8 cellular contexts compared by ENCODE assay signal in the genomic region with DNA sequence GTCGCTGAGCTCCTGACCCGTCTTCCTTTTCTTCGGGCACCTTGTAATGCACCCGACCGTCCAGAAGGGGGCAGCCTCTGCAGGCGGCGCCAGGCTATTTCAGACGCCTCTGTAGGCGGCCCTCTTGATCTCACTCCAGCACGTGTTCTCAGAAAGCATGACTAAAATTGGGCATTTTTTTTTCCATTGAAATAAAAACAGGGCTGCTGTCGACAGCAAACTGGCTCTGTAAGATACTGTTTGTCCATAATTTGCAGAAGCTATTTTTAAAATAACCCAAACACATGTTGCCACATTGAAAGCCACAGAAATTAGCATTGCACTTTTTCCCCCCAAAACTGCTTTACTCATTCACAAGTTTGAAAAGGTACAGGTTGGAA.
A peak's percentile ranks its signal among the peaks of the same experiment; 100 is the strongest.
DNase-seq lines count a peak whose midpoint lies in the region; ATAC-seq and TF ChIP-seq lines count a peak whose summit lies in the region.

No MANE protein-coding gene starts in this region.

- POLR2A ChIA-PET in T-cell (lab: Charles Lee), result interaction anchor here in 1 of 2 donors (0.8 kb wide), 1 partner anchor 108 kb away, joined by 3 read pairs; no protein-coding TSS in a partner anchor

- H3K4me3 Mint-ChIP-seq in T-cell, result peak overlapping the region; percentile 29 to 65 (median 37)
- peak overlapping the region; percentile 53 for H3K4me3 Mint-ChIP-seq in activated naive CD8-positive, alpha-beta T cell treated with anti-CD3 and anti-CD28 coated beads for 36 hours

- H3K36me3 Mint-ChIP-seq in T-cell, result peaks cover 17% of the 10 kb centered on the region
- H3K36me3 Mint-ChIP-seq in activated naive CD8-positive, alpha-beta T cell treated with anti-CD3 and anti-CD28 coated beads for 36 hours, result peaks cover 28% of the 10 kb centered on the region

- peak; percentile 99 for TF ChIP-seq CTCF in C4-2B (conservative IDR thresholded peaks at IDR 0.05)

- H3K27ac ChIP-seq in C4-2B, result no peak overlapping the region

- ATAC-seq in GM19328 (IDR thresholded peaks at IDR 0.05; ENCODE audit: unreplicated experiment), result peak; percentile 56
- ATAC-seq in T-cell (replicated peaks in 1 of 4), result peak; percentile 83 to 95 (median 84)

- H3K4me1 Mint-ChIP-seq in T-cell, result peaks cover 18 to 36% (median 26%) of the 10 kb centered on the region in 3 donors
- peaks cover 28% of the 10 kb centered on the region for H3K4me1 Mint-ChIP-seq in activated naive CD8-positive, alpha-beta T cell treated with anti-CD3 and anti-CD28 coated beads for 36 hours

- CTCF ChIA-PET in T-cell (lab: Charles Lee), result interaction anchor here (0.5 to 1.2 kb wide), 18 partner anchors 13 to 524 kb away, joined by 3 to 11 read pairs (median 3); no protein-coding TSS in a partner anchor

- peaks cover 0 to 2% of the 10 kb centered on the region in 2 donors for H3K27me3 Mint-ChIP-seq in T-cell
- H3K27me3 Mint-ChIP-seq in activated naive CD8-positive, alpha-beta T cell treated with anti-CD3 and anti-CD28 coated beads for 36 hours, result no peaks in the 10 kb centered on the region

- intact Hi-C loops in cardiac septum (cut with DNase I), result no loop called here

- H3K9me3 Mint-ChIP-seq in T-cell, result no peaks in the 10 kb centered on the region
- peaks cover 11% of the 10 kb centered on the region for H3K9me3 Mint-ChIP-seq in activated naive CD8-positive, alpha-beta T cell treated with anti-CD3 and anti-CD28 coated beads for 36 hours

- DNase-seq in HPDE6-E6E7 (ENCODE audit: extremely low spot score) (peak; percentile 51), T-cell (peak; percentile 48 to 79 (median 68)), cardiac septum (ENCODE audit: low spot score) (peak; percentile 91), renal cortical epithelial cell (ENCODE audit: low read depth) (peak; percentile 25), NCI-H2227 (lab: John Stamatoyannopoulos, UW; ENCODE audit: unreplicated experiment) (no peak)
- DNase-seq in activated naive CD8-positive, alpha-beta T cell treated with anti-CD3 and anti-CD28 coated beads for 36 hours, result peak; percentile 83

- H3K27ac Mint-ChIP-seq in T-cell, result peak overlapping the region; percentile 67 to 75
- peak overlapping the region; percentile 88 for H3K27ac Mint-ChIP-seq in activated naive CD8-positive, alpha-beta T cell treated with anti-CD3 and anti-CD28 coated beads for 36 hours
